In genomic region chr7:20216637-20217036, GRCh38 we compare ENCODE assay signal across 1 cellular context.
TF ChIP-seq lines count a peak whose summit lies in the region.

No MANE protein-coding gene starts in this region.

TF ChIP-seq in GM23338, 12 proteins besides CTCF, POLR2A, EP300 and RAD21:
- TF ChIP-seq ZNF114 (CRISPR knock-in tag; IDR thresholded peaks at IDR 0.05) (no peak), ZNF331 (CRISPR knock-in tag; IDR thresholded peaks at IDR 0.05; ENCODE audit: low read depth) (no peak), CREB1 (CRISPR knock-in tag; IDR thresholded peaks at IDR 0.05; ENCODE audit: low read depth) (no peak), JUNB (IDR thresholded peaks at IDR 0.05; ENCODE audit: unreplicated experiment) (no peak), POLR2AphosphoS5 (IDR thresholded peaks at IDR 0.05; ENCODE audit: low read depth) (no peak), EZH2 (IDR thresholded peaks at IDR 0.05; ENCODE audit: low read depth, unreplicated experiment) (no peak), NANOG (IDR thresholded peaks at IDR 0.05; ENCODE audit: borderline replicate concordance) (no peak), EZH2phosphoT487 (IDR thresholded peaks at IDR 0.05; ENCODE audit: unreplicated experiment) (no peak), STAT1 (IDR thresholded peaks at IDR 0.05; ENCODE audit: unreplicated experiment) (no peak), ZNF462 (CRISPR knock-in tag; IDR thresholded peaks at IDR 0.05) (no peak)
- TF ChIP-seq, protein P1, sequence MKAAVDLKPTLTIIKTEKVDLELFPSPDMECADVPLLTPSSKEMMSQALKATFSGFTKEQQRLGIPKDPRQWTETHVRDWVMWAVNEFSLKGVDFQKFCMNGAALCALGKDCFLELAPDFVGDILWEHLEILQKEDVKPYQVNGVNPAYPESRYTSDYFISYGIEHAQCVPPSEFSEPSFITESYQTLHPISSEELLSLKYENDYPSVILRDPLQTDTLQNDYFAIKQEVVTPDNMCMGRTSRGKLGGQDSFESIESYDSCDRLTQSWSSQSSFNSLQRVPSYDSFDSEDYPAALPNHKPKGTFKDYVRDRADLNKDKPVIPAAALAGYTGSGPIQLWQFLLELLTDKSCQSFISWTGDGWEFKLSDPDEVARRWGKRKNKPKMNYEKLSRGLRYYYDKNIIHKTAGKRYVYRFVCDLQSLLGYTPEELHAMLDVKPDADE (IDR thresholded peaks at IDR 0.05) = no peak
- TF ChIP-seq, protein P2, sequence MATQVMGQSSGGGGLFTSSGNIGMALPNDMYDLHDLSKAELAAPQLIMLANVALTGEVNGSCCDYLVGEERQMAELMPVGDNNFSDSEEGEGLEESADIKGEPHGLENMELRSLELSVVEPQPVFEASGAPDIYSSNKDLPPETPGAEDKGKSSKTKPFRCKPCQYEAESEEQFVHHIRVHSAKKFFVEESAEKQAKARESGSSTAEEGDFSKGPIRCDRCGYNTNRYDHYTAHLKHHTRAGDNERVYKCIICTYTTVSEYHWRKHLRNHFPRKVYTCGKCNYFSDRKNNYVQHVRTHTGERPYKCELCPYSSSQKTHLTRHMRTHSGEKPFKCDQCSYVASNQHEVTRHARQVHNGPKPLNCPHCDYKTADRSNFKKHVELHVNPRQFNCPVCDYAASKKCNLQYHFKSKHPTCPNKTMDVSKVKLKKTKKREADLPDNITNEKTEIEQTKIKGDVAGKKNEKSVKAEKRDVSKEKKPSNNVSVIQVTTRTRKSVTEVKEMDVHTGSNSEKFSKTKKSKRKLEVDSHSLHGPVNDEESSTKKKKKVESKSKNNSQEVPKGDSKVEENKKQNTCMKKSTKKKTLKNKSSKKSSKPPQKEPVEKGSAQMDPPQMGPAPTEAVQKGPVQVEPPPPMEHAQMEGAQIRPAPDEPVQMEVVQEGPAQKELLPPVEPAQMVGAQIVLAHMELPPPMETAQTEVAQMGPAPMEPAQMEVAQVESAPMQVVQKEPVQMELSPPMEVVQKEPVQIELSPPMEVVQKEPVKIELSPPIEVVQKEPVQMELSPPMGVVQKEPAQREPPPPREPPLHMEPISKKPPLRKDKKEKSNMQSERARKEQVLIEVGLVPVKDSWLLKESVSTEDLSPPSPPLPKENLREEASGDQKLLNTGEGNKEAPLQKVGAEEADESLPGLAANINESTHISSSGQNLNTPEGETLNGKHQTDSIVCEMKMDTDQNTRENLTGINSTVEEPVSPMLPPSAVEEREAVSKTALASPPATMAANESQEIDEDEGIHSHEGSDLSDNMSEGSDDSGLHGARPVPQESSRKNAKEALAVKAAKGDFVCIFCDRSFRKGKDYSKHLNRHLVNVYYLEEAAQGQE (IDR thresholded peaks at IDR 0.05; ENCODE audit: unreplicated experiment) = no peak
TF ChIP-seq in GM23338: peak in this region for 0.
